Comparison of ENCODE assay signal across 16 cellular contexts in the genomic region with DNA sequence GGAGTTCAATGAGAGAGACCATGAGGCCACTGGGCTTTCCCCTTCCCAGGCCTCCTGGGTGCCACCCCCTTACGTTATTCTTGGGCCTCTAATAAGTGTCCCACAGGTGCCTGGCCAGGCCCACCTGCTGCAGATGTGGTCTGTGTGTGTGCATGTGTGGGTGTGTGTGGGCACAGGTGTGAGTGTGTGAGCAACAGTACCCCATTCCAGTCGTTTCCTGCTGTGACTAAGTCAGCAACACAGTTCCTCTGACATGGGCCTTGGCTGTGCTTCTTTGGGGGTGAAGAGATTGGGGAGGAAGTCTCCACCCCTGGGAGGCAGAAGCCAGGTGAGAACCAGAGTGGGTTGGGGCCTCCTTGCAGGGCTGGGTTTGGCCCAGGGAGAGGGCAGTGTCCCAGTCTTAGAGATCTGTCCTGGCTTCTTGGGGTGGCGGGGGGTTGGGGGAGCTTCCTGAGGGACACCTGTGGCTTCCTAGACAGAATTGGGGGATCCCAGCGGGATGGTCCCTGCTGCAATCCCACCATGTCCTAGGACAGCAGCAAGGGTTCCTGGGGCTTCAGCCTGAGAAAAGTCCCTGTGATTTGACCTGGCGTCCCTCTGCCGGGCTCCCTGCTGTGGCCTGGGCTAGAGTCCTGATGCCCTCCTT. TPM values are rescaled to one million over a fixed set of nuclear protein-coding genes. Genes with fewer than 3 reads are reported as not detected.
DNase-seq lines count a peak whose midpoint lies in the region; ATAC-seq lines count a peak whose summit lies in the region.
"Had no signal": no experiment of that assay in that cellular context is flagged by ENCODE, and none has a peak within 500 bp of the region (broad histone marks: within the 10 kb centered on the region; RNA-seq: fewer than 3 reads in every experiment).

No MANE protein-coding gene starts in this region.

- peak; percentile 55 for ATAC-seq in effector memory CD8-positive, alpha-beta T cell (replicated peaks)
- no peak for ATAC-seq in stimulated activated memory B cell treated with anti-CD40 and anti-IgM and Interleukin-4, amounts not matched to agents 10 μg/mL and 1 μg/mL and 100 μg/mL, for 72 hours
- ATAC-seq in HG02642 (IDR thresholded peaks at IDR 0.05; ENCODE audit: poor library complexity, unreplicated experiment) = no peak
- ATAC-seq in esophagus mucosa = no peak

- H3K4me3 Mint-ChIP-seq in T-helper 1 cell treated with Interleukin-12 subunit alpha and Interleukin-12 subunit beta and Interleukin-4 antibody, amounts not matched to agents 30 μg/mL and 1 μg/mL, for 36 hours = peak overlapping the region; percentile 34
- peak overlapping the region; percentile 91 to 95 for H3K4me3 Mint-ChIP-seq in effector memory CD8-positive, alpha-beta T cell
- no peak overlapping the region for H3K4me3 Mint-ChIP-seq in stimulated activated memory B cell treated with anti-CD40 and anti-IgM and Interleukin-4, amounts not matched to agents 10 μg/mL and 1 μg/mL and 100 μg/mL, for 72 hours

- H3K36me3 Mint-ChIP-seq in T-helper 1 cell treated with Interleukin-12 subunit alpha and Interleukin-12 subunit beta and Interleukin-4 antibody, amounts not matched to agents 30 μg/mL and 1 μg/mL, for 36 hours (ENCODE audit: low read depth) = peaks cover 41% of the 10 kb centered on the region
- peaks cover 84% of the 10 kb centered on the region for H3K36me3 Mint-ChIP-seq in effector memory CD8-positive, alpha-beta T cell (ENCODE audit: insufficient read depth)
- peaks cover 72% of the 10 kb centered on the region for H3K36me3 Mint-ChIP-seq in stimulated activated memory B cell treated with anti-CD40 and anti-IgM and Interleukin-4, amounts not matched to agents 10 μg/mL and 1 μg/mL and 100 μg/mL, for 72 hours

- no peaks in the 10 kb centered on the region for H3K9me3 Mint-ChIP-seq in T-helper 1 cell treated with Interleukin-12 subunit alpha and Interleukin-12 subunit beta and Interleukin-4 antibody, amounts not matched to agents 30 μg/mL and 1 μg/mL, for 36 hours
- H3K9me3 Mint-ChIP-seq in effector memory CD8-positive, alpha-beta T cell = no peaks in the 10 kb centered on the region
- H3K9me3 Mint-ChIP-seq in stimulated activated memory B cell treated with anti-CD40 and anti-IgM and Interleukin-4, amounts not matched to agents 10 μg/mL and 1 μg/mL and 100 μg/mL, for 72 hours = no peaks in the 10 kb centered on the region

- peak overlapping the region; percentile 70 for H3K27ac Mint-ChIP-seq in T-helper 1 cell treated with Interleukin-12 subunit alpha and Interleukin-12 subunit beta and Interleukin-4 antibody, amounts not matched to agents 30 μg/mL and 1 μg/mL, for 36 hours
- H3K27ac Mint-ChIP-seq in effector memory CD8-positive, alpha-beta T cell = peak overlapping the region; percentile 94
- H3K27ac Mint-ChIP-seq in stimulated activated memory B cell treated with anti-CD40 and anti-IgM and Interleukin-4, amounts not matched to agents 10 μg/mL and 1 μg/mL and 100 μg/mL, for 72 hours = peak overlapping the region; percentile 58

- peaks cover 17% of the 10 kb centered on the region for H3K4me1 Mint-ChIP-seq in T-helper 1 cell treated with Interleukin-12 subunit alpha and Interleukin-12 subunit beta and Interleukin-4 antibody, amounts not matched to agents 30 μg/mL and 1 μg/mL, for 36 hours (ENCODE audit: low read depth)
- H3K4me1 Mint-ChIP-seq in effector memory CD8-positive, alpha-beta T cell (ENCODE audit: low read depth in 2 of 2) = peaks cover 28 to 32% of the 10 kb centered on the region in 2 donors
- H3K4me1 Mint-ChIP-seq in stimulated activated memory B cell treated with anti-CD40 and anti-IgM and Interleukin-4, amounts not matched to agents 10 μg/mL and 1 μg/mL and 100 μg/mL, for 72 hours = peaks cover 44% of the 10 kb centered on the region

- H3K27me3 Mint-ChIP-seq in T-helper 1 cell treated with Interleukin-12 subunit alpha and Interleukin-12 subunit beta and Interleukin-4 antibody, amounts not matched to agents 30 μg/mL and 1 μg/mL, for 36 hours (ENCODE audit: low read depth) = no peaks in the 10 kb centered on the region
- no peaks in the 10 kb centered on the region for H3K27me3 Mint-ChIP-seq in effector memory CD8-positive, alpha-beta T cell
- no peaks in the 10 kb centered on the region for H3K27me3 Mint-ChIP-seq in stimulated activated memory B cell treated with anti-CD40 and anti-IgM and Interleukin-4, amounts not matched to agents 10 μg/mL and 1 μg/mL and 100 μg/mL, for 72 hours

- DNase-seq in T-helper 1 cell (no peak), T-helper 9 cell (no peak)
- peak; percentile 39 to 42 for DNase-seq in activated CD8-positive, alpha-beta memory T cell treated with anti-CD3 and anti-CD28 coated beads for 4 hours (ENCODE audit: low read depth in 2 of 2)
- peak in 2 of 3 experiments; percentile 27 to 28 for DNase-seq in effector memory CD8-positive, alpha-beta T cell
- DNase-seq: GOT3, left ventricle myocardium inferior, NCI-H1105, NCI-H748 treated with DMSO at 0.1 percent for 48 hours had no signal

RNA-seq across cellular contexts. Expression of a gene that starts 4.1 kb away (rescaled TPM):
- total RNA-seq in esophagus mucosa = 15.0 TPM

RNA-seq across cellular contexts. Expression of a gene that starts 19.5 kb away (rescaled TPM):
- total RNA-seq in esophagus mucosa = 2.7 TPM
- total RNA-seq: A172 had no signal

RNA-seq across cellular contexts. Expression of a gene that starts 46.3 kb away (rescaled TPM):
- total RNA-seq in esophagus mucosa = not detected
- total RNA-seq: A172, endothelial cell of umbilical vein, HT-29, left ventricle myocardium inferior, tibial nerve had no signal

Comparison
In these comparisons a context has a peak if more than half of its experiments do, and no peak if none do; other contexts are left out.
1. DNase-seq: peak in activated CD8-positive, alpha-beta memory T cell treated with anti-CD3 and anti-CD28 coated beads for 4 hours (2 of 2) and effector memory CD8-positive, alpha-beta T cell (2 of 3); none in T-helper 1 cell (0 of 5) and T-helper 9 cell (single experiment).
2. Peak in every context shown above with its lines, with median percentiles within 50 percentile points of each other: H3K27ac Mint-ChIP-seq.